Comparison of ENCODE assay signal across 9 cellular contexts in the genomic region with DNA sequence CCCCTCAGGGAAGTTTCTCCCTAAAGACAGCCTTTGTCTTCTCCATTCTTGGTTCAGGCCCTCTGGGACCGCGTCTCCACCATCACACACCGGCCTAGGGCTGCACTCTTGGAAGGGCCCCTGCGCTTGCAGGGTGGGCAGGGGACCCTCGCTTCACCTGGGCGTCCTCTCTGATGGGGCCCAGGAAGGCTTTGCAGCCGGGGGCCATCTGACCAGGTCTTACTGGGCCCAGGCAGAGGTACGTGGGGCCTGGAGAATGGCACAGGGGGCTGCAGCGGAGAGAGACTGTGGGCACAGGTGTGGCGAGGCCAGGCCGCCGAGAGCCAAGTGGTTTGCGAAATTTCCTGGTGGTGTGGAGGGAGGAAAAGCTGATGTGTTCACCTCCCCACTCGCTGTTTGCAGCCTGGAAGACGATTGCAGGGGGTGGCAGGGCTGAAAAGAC. TPM values are rescaled to one million over a fixed set of nuclear protein-coding genes. Genes with fewer than 3 reads are reported as not detected.
DNase-seq lines count a peak whose midpoint lies in the region; ATAC-seq and TF ChIP-seq lines count a peak whose summit lies in the region.
"Had no signal": no experiment of that assay in that cellular context is flagged by ENCODE, and none has a peak within 500 bp of the region (broad histone marks: within the 10 kb centered on the region; RNA-seq: fewer than 3 reads in every experiment).

No MANE protein-coding gene starts in this region.

- no TSS peak for BruUV-seq in A673 (replicated peaks; lab: Mats Ljungman, UMichigan)

- no peak for ATAC-seq in HG03139 (IDR thresholded peaks at IDR 0.05; ENCODE audit: unreplicated experiment)
- no peak for ATAC-seq in HG03460 (IDR thresholded peaks at IDR 0.05; ENCODE audit: unreplicated experiment)

- H2AFZ ChIP-seq in neural cell (ENCODE audit: low read depth, low read length), result no peak overlapping the region

- no peaks in the 10 kb centered on the region for H3K36me3 ChIP-seq in BLaER1
- H3K36me3 ChIP-seq in MG63, result no peaks in the 10 kb centered on the region
- no peaks in the 10 kb centered on the region for H3K36me3 ChIP-seq in ectodermal cell (ENCODE audit: control insufficient read depth, insufficient read depth, low read length)
- H3K36me3 ChIP-seq in neural cell (ENCODE audit: insufficient read depth, low read length), result no peaks in the 10 kb centered on the region
- no peaks in the 10 kb centered on the region for H3K36me3 ChIP-seq in A673 (ENCODE audit: insufficient read depth, low read length, poor library complexity, severe bottlenecking)

- TF ChIP-seq RAD21 in neural cell (conservative IDR thresholded peaks at IDR 0.05), result no peak

- no peaks in the 10 kb centered on the region for H3K27me3 ChIP-seq in BLaER1
- no peaks in the 10 kb centered on the region for H3K27me3 ChIP-seq in MG63
- H3K27me3 ChIP-seq in ectodermal cell (ENCODE audit: control insufficient read depth, insufficient read depth, low read length, poor library complexity, severe bottlenecking), result peaks cover 9% of the 10 kb centered on the region
- peaks cover 13% of the 10 kb centered on the region for H3K27me3 ChIP-seq in neural cell (ENCODE audit: insufficient read depth, low read depth, low read length)
- no peaks in the 10 kb centered on the region for H3K27me3 ChIP-seq in A673 (replicated peaks; ENCODE audit: insufficient read depth, low read depth, low read length, poor library complexity)

- CTCF ChIA-PET in RWPE1 (lab: Yijun Ruan, JAX), result interaction anchor here (1.1 kb wide), 1 partner anchor 183 kb away, joined by 3 read pairs; no protein-coding TSS in a partner anchor
- CTCF ChIA-PET in A673 (lab: Charles Lee), result no interaction called here

- intact Hi-C loops in A673 (cut with micrococcal nuclease; ENCODE audit: unreplicated experiment), result no loop called here

- no peak for DNase-seq in MG63
- no peak for DNase-seq in RWPE1 (ENCODE audit: low spot score)
- no peak for DNase-seq in A673 (ENCODE audit: low spot score)
- DNase-seq: NCI-H1092 had no signal

- H3F3A ChIP-seq in neural cell (ENCODE audit: insufficient read depth, low read length, poor library complexity, severe bottlenecking), result no peaks in the 10 kb centered on the region

- H3K4me3 ChIP-seq in BLaER1 (peak overlapping the region; percentile 71), MG63 (peak overlapping the region; percentile 49), ectodermal cell (ENCODE audit: insufficient read depth, low read depth, low read length) (peak overlapping the region; percentile 49), neural cell (ENCODE audit: low read length) (peak overlapping the region; percentile 63), A673 (ENCODE audit: low read depth, low read length, poor library complexity, severe bottlenecking) (no peak overlapping the region)

- WGBS in ectodermal cell, 2 experiments, result 79 to 80% methylated on average over 15 of the region's 15 CpGs

- H4K20me1 ChIP-seq in BLaER1 (no peaks in the 10 kb centered on the region), neural cell (ENCODE audit: insufficient read depth) (no peaks in the 10 kb centered on the region)

- H3K9me3 ChIP-seq in BLaER1, result no peaks in the 10 kb centered on the region
- no peaks in the 10 kb centered on the region for H3K9me3 ChIP-seq in MG63
- no peaks in the 10 kb centered on the region for H3K9me3 ChIP-seq in ectodermal cell (ENCODE audit: control insufficient read depth, low read length)
- H3K9me3 ChIP-seq in neural cell (ENCODE audit: low read length), result no peaks in the 10 kb centered on the region
- H3K9me3 ChIP-seq in A673 (ENCODE audit: low read depth, low read length, poor library complexity, severe bottlenecking), result no peaks in the 10 kb centered on the region

- H3K79me2 ChIP-seq in neural cell (replicated peaks; ENCODE audit: insufficient read depth, low read length), result no peaks in the 10 kb centered on the region

- no peaks in the 10 kb centered on the region for H3K9me2 ChIP-seq in neural cell (ENCODE audit: insufficient read depth, low read length)

- H3K4me2 ChIP-seq in BLaER1 (peak overlapping the region; percentile 99), neural cell (ENCODE audit: low read length) (no peak overlapping the region)

- TF ChIP-seq CTCF in neural cell (IDR thresholded peaks at IDR 0.05; ENCODE audit: poor library complexity, severe bottlenecking) (no peak), RWPE1 (conservative IDR thresholded peaks at IDR 0.05; ENCODE audit: low read depth) (no peak), A673 (conservative IDR thresholded peaks at IDR 0.05; ENCODE audit: low read depth, low read length) (no peak)

- POLR2A ChIA-PET in RWPE1 (lab: Yijun Ruan, JAX; ENCODE audit: low non-redundant PET) (no interaction called here), A673 (lab: Charles Lee; ENCODE audit: low non-redundant PET) (no interaction called here)

- H3K4me1 ChIP-seq in BLaER1, result peaks cover 58% of the 10 kb centered on the region
- peaks cover 9% of the 10 kb centered on the region for H3K4me1 ChIP-seq in ectodermal cell (ENCODE audit: control insufficient read depth, insufficient read depth, low read length)
- H3K4me1 ChIP-seq in A673 (ENCODE audit: insufficient read depth, low read length, poor library complexity, severe bottlenecking), result peaks cover 5% of the 10 kb centered on the region

- H3K9ac ChIP-seq in BLaER1, result peak overlapping the region; percentile 90
- H3K9ac ChIP-seq in neural cell (ENCODE audit: low read length), result no peak overlapping the region

- no peak for TF ChIP-seq EP300 in neural cell (conservative IDR thresholded peaks at IDR 0.05; ENCODE audit: poor library complexity, severe bottlenecking)

- H3K27ac ChIP-seq in BLaER1 (peak overlapping the region; percentile 94), ectodermal cell (ENCODE audit: insufficient read depth, low read depth, low read length, poor library complexity, severe bottlenecking) (no peak overlapping the region), neural cell (ENCODE audit: low read length) (no peak overlapping the region), RWPE1 (no peak overlapping the region), A673 (ENCODE audit: low read depth, low read length, poor library complexity, severe bottlenecking) (no peak overlapping the region)

TF ChIP-seq in neural cell, 6 proteins besides CTCF, POLR2A, EP300 and RAD21:
- no peak for TF ChIP-seq POLR2AphosphoS5 (IDR thresholded peaks at IDR 0.05)
- no peak for TF ChIP-seq TAF1 (IDR thresholded peaks at IDR 0.05; ENCODE audit: low read depth)
- TF ChIP-seq SMC3 (conservative IDR thresholded peaks at IDR 0.05; ENCODE audit: poor library complexity), result no peak
- TF ChIP-seq, protein P1, sequence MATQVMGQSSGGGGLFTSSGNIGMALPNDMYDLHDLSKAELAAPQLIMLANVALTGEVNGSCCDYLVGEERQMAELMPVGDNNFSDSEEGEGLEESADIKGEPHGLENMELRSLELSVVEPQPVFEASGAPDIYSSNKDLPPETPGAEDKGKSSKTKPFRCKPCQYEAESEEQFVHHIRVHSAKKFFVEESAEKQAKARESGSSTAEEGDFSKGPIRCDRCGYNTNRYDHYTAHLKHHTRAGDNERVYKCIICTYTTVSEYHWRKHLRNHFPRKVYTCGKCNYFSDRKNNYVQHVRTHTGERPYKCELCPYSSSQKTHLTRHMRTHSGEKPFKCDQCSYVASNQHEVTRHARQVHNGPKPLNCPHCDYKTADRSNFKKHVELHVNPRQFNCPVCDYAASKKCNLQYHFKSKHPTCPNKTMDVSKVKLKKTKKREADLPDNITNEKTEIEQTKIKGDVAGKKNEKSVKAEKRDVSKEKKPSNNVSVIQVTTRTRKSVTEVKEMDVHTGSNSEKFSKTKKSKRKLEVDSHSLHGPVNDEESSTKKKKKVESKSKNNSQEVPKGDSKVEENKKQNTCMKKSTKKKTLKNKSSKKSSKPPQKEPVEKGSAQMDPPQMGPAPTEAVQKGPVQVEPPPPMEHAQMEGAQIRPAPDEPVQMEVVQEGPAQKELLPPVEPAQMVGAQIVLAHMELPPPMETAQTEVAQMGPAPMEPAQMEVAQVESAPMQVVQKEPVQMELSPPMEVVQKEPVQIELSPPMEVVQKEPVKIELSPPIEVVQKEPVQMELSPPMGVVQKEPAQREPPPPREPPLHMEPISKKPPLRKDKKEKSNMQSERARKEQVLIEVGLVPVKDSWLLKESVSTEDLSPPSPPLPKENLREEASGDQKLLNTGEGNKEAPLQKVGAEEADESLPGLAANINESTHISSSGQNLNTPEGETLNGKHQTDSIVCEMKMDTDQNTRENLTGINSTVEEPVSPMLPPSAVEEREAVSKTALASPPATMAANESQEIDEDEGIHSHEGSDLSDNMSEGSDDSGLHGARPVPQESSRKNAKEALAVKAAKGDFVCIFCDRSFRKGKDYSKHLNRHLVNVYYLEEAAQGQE (IDR thresholded peaks at IDR 0.05; ENCODE audit: borderline replicate concordance), result no peak
- no peak for TF ChIP-seq MXI1 (conservative IDR thresholded peaks at IDR 0.05; ENCODE audit: poor library complexity, severe bottlenecking)

RNA-seq across cellular contexts. Expression of a gene that starts 44.4 kb away (rescaled TPM):
- not detected in 2 replicates for total RNA-seq in MG63 (2014; rRNA removed; shearing (Covaris generic); ENCODE audit: low replicate concordance)
- 1.4 TPM for polyA plus RNA-seq in ectodermal cell (2013, experiment 1 of 4)
- polyA plus RNA-seq in ectodermal cell (2013, experiment 2 of 4), result 2.2 TPM
- polyA plus RNA-seq in ectodermal cell (2013, experiment 3 of 4), result 0.91 TPM
- 1.9 TPM for polyA plus RNA-seq in ectodermal cell (2013, experiment 4 of 4)
- not detected in 2 replicates for polyA plus RNA-seq in neural cell
- polyA minus RNA-seq in neural cell, result not detected in 2 replicates
- not detected in 2 replicates for total RNA-seq in A673 (2021)
